Comparison of ENCODE assay signal across 9 cellular contexts in the genomic region with DNA sequence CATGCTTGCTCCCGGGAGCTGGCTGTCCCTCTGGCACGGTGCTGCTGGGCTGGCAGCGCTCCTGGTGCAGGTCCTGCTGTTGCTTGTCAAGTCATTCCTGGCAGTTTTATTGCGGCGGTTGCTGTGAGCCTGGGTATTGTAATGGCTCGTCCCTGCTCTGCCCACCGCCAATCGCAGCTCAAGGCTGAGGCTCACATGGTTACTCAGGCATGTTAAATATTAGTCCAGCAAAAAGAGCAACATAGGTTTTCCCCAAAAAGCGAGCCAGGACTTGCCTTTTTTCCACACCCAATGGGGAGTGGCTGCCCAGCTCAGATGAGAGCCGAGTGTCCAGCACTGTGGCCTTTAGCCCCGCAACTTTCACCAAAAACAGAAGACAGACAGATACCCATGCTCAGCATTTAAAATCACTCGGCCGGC.
DNase-seq lines count a peak whose midpoint lies in the region; ATAC-seq and TF ChIP-seq lines count a peak whose summit lies in the region.
"Had no signal": no experiment of that assay in that cellular context is flagged by ENCODE, and none has a peak within 500 bp of the region (broad histone marks: within the 10 kb centered on the region; RNA-seq: fewer than 3 reads in every experiment).

No MANE protein-coding gene starts in this region.

- no peaks in the 10 kb centered on the region for H3K4me1 ChIP-seq in uterus
- H3K4me1 ChIP-seq in HAP-1: no peaks in the 10 kb centered on the region

- TF ChIP-seq CTCF in uterus (IDR thresholded peaks at IDR 0.05): no peak

- H3K27me3 Mint-ChIP-seq in T-cell: peaks cover 0 to 3% of the 10 kb centered on the region in 2 donors

- H3K4me3 ChIP-seq in uterus (no peak overlapping the region), HAP-1 (no peak overlapping the region)

- H3K27me3 ChIP-seq in uterus (no peaks in the 10 kb centered on the region), HAP-1 (ENCODE audit: low read depth) (no peaks in the 10 kb centered on the region)

- no peak for ATAC-seq in T-cell (replicated peaks in 1 of 4)

- CTCF ChIA-PET in T-cell (lab: Charles Lee): no interaction called here

- H3K36me3 ChIP-seq in uterus (no peaks in the 10 kb centered on the region), HAP-1 (replicated peaks) (no peaks in the 10 kb centered on the region)

- peaks cover 2 to 4% (median 3%) of the 10 kb centered on the region in 3 donors for H3K4me1 Mint-ChIP-seq in T-cell

- no peak overlapping the region for H3K27ac Mint-ChIP-seq in T-cell

- no peaks in the 10 kb centered on the region for H3K9me3 Mint-ChIP-seq in T-cell

- intact Hi-C loops in uterus (cut with DNase I; ENCODE audit: low total_unique reads): no loop called here

- POLR2A ChIA-PET in T-cell (lab: Charles Lee): no interaction called here

- H3K9me3 ChIP-seq in uterus (no peaks in the 10 kb centered on the region), HAP-1 (no peaks in the 10 kb centered on the region)

- H3K4me3 Mint-ChIP-seq in T-cell: no peak overlapping the region

- TF ChIP-seq POLR2A in uterus (IDR thresholded peaks at IDR 0.05): no peak

- in situ Hi-C loops in HAP-1 (cut with MboI; ENCODE audit: low sequenced_read_pairs): no loop called here

- no peaks in the 10 kb centered on the region for H3K36me3 Mint-ChIP-seq in T-cell

- peak overlapping the region; percentile 49 for H3K27ac ChIP-seq in epithelial cell of prostate
- H3K27ac ChIP-seq in uterus: peak overlapping the region; percentile 54 to 56

- DNase-seq in NCI-H446 (lab: John Stamatoyannopoulos, UW) (peak; percentile 15 to 35), NCI-H446 treated with DMSO at 0.1 percent for 48 hours (lab: John Stamatoyannopoulos, UW) (no peak), epithelial cell of prostate (ENCODE audit: low read depth, low spot score) (peak; percentile 83), middle frontal gyrus (ENCODE audit: extremely low spot score, low spot score) (peak; percentile 30), uterus (peak; percentile 84 to 91), T-cell (no peak), HAP-1 (ENCODE audit: low spot score in 2 of 2) (no peak)
- no peak for DNase-seq in activated naive CD4-positive, alpha-beta T cell treated with Interleukin-2 at 50 U/mL for 16 hours
- DNase-seq: T-helper 1 cell had no signal

Comparison
In these comparisons a context has a peak if more than half of its experiments do, and no peak if none do; other contexts are left out.
1. DNase-seq: peak in NCI-H446 (2 of 2), epithelial cell of prostate (single experiment), middle frontal gyrus (single experiment) and uterus (2 of 2); none in NCI-H446 treated with DMSO at 0.1 percent for 48 hours (single experiment), activated naive CD4-positive, alpha-beta T cell treated with Interleukin-2 at 50 U/mL for 16 hours (single experiment), T-cell (0 of 34) and HAP-1 (0 of 2).